Comparison of ENCODE assay signal across 8 cellular contexts in genomic region chr3:171809513-171810277, GRCh38. TPM values are rescaled to one million over a fixed set of nuclear protein-coding genes. Genes with fewer than 3 reads are reported as not detected.
DNase-seq lines count a peak whose midpoint lies in the region; ATAC-seq and TF ChIP-seq lines count a peak whose summit lies in the region.

No MANE protein-coding gene starts in this region.

- H3K27me3 ChIP-seq in left ventricle myocardium inferior (ENCODE audit: low read depth): no peaks in the 10 kb centered on the region

- WGBS in adipose tissue, 3 donors: 1 to 2% (median 1%) methylated on average over 52 of the region's 52 CpGs

- H3K27me3 Mint-ChIP-seq in progenitor cell of endocrine pancreas: no peaks in the 10 kb centered on the region

- peak; percentile 96 for DNase-seq in EH (ENCODE audit: low read depth)
- peak; percentile 84 for DNase-seq in HT1080 (ENCODE audit: low read depth)
- no peak for DNase-seq in SK-N-MC (ENCODE audit: low read depth, low spot score)
- DNase-seq in left ventricle myocardium inferior: peak; percentile 90
- DNase-seq in progenitor cell of endocrine pancreas (ENCODE audit: low spot score, unreplicated experiment): no peak
- no peak for DNase-seq in cerebellar nuclear complex (lab: John Stamatoyannopoulos, UW)

- H3K9ac ChIP-seq in SK-N-MC (ENCODE audit: insufficient read length): peak overlapping the region; percentile 43

- H3K4me1 ChIP-seq in left ventricle myocardium inferior: peaks cover 49% of the 10 kb centered on the region

- H3K9me3 ChIP-seq in SK-N-MC (ENCODE audit: low read depth, low read length) (no peaks in the 10 kb centered on the region), left ventricle myocardium inferior (replicated peaks) (no peaks in the 10 kb centered on the region)

- H3K36me3 Mint-ChIP-seq in progenitor cell of endocrine pancreas (ENCODE audit: insufficient read depth): peaks cover 6% of the 10 kb centered on the region

- peak overlapping the region; percentile 95 for H3K27ac Mint-ChIP-seq in progenitor cell of endocrine pancreas

- H3K4me1 Mint-ChIP-seq in progenitor cell of endocrine pancreas (ENCODE audit: low read depth): peaks cover 34% of the 10 kb centered on the region

- no peaks in the 10 kb centered on the region for H3K36me3 ChIP-seq in SK-N-MC (ENCODE audit: insufficient read depth, low read length)
- no peaks in the 10 kb centered on the region for H3K36me3 ChIP-seq in left ventricle myocardium inferior

- H3K27ac ChIP-seq in SK-N-MC (peak overlapping the region; percentile 86; the same call in 1 of the 2 replicates), adipose tissue (ENCODE audit: low read depth, low read length) (peak overlapping the region; percentile 9), left ventricle myocardium inferior (replicated peaks) (peak overlapping the region; percentile 97)

- H3K9me3 Mint-ChIP-seq in progenitor cell of endocrine pancreas (ENCODE audit: low read depth): peaks cover 5% of the 10 kb centered on the region

- peak overlapping the region; percentile 78 for H3K4me3 Mint-ChIP-seq in progenitor cell of endocrine pancreas (ENCODE audit: low read depth)

- TF ChIP-seq CTCF in left ventricle myocardium inferior (IDR thresholded peaks at IDR 0.05; ENCODE audit: borderline replicate concordance): no peak
- no peak for TF ChIP-seq CTCF in progenitor cell of endocrine pancreas (IDR thresholded peaks at IDR 0.05; ENCODE audit: unreplicated experiment)

- H3K4me3 ChIP-seq in SK-N-MC (peak overlapping the region; percentile 87), left ventricle myocardium inferior (peak overlapping the region; percentile 85)

- intact Hi-C loops in left ventricle myocardium inferior (cut with micrococcal nuclease): no loop called here

- peak; percentile 65 for ATAC-seq in GM21381 (IDR thresholded peaks at IDR 0.05; ENCODE audit: unreplicated experiment)

RNA-seq across cellular contexts. Expression of gene PLD1, which starts 0.6 kb away (rescaled TPM):
- total RNA-seq in HT1080 (2014; rRNA removed; shearing (Covaris generic)): 6.2 and 7.5 TPM in 2 replicates
- polyA plus RNA-seq in HT1080 (2015; cell fraction: cytosol; rRNA removed): 8.2 and 11.2 TPM in 2 replicates
- polyA plus RNA-seq in HT1080 (2015; cell fraction: nucleus; rRNA removed): 28.6 and 31.8 TPM in 2 replicates
- polyA plus RNA-seq in adipose tissue: 10 to 100 TPM in 2 of 3 donors, 1 to 10 TPM in 1; 5.4 to 11.9 (median 10.6) TPM
- total RNA-seq in left ventricle myocardium inferior (59.5 TPM), progenitor cell of endocrine pancreas (143 and 156 TPM in 2 replicates)

RNA-seq across cellular contexts. Expression of gene TMEM212, which starts 33.5 kb away (rescaled TPM):
- not detected in 2 replicates for total RNA-seq in HT1080 (2014; rRNA removed; shearing (Covaris generic))
- polyA plus RNA-seq in HT1080 (2015; cell fraction: cytosol; rRNA removed): not detected in 2 replicates
- not detected in 2 replicates for polyA plus RNA-seq in HT1080 (2015; cell fraction: nucleus; rRNA removed)
- not detected for polyA plus RNA-seq in adipose tissue
- total RNA-seq in left ventricle myocardium inferior (not detected), progenitor cell of endocrine pancreas (not detected in 2 replicates)

Comparison
In these comparisons a context has a peak if more than half of its experiments do, and no peak if none do; other contexts are left out.
1. DNase-seq: peak in EH (single experiment), HT1080 (single experiment) and left ventricle myocardium inferior (single experiment); none in SK-N-MC (single experiment), progenitor cell of endocrine pancreas (single experiment) and cerebellar nuclear complex (0 of 2).
2. H3K27ac ChIP-seq: peak in every context shown above with its lines; median percentile 97 in left ventricle myocardium inferior; 86 in SK-N-MC; 9 in adipose tissue.